In the genomic region with DNA sequence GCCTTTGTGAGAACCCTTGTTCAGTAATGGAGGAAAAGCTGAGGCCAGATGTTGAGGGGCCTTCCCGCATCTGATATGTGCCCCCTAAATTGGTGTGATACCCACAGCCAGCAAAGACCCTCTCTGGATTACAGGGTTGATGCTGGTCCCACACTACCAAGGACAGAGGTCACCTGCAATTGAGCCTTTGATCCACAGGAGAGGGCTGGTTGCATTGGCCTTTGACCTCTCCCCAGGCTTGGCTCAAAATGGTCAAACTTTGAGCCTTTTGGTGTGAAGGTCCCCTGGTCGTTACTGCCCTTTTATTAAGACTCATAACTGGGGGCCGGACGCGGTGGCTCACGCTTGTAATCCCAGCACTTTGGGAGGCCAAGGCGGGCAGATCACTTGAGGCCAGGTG, we compare ENCODE assay signal across 2 cellular contexts.
TF ChIP-seq lines count a peak whose summit lies in the region.

No MANE protein-coding gene starts in this region.

TF ChIP-seq in IMR-90, 13 proteins besides CTCF, POLR2A, EP300 and RAD21:
- TF ChIP-seq SMC3 (IDR thresholded peaks at IDR 0.05; ENCODE audit: low read depth, low read length) (no peak), FOS (IDR thresholded peaks at IDR 0.05; ENCODE audit: low read depth, low read length) (no peak), MAFK (IDR thresholded peaks at IDR 0.05; ENCODE audit: low read depth, low read length) (no peak), MXI1 (IDR thresholded peaks at IDR 0.05; ENCODE audit: borderline replicate concordance, low read depth, low read length) (no peak), NFE2L2 (IDR thresholded peaks at IDR 0.05; ENCODE audit: low read depth, low read length) (no peak), MAZ (IDR thresholded peaks at IDR 0.05; ENCODE audit: borderline replicate concordance, low read depth, low read length) (no peak), RCOR1 (IDR thresholded peaks at IDR 0.05; ENCODE audit: insufficient replicate concordance, low read length) (no peak), CEBPB (IDR thresholded peaks at IDR 0.05; ENCODE audit: low read depth, low read length) (no peak), CHD1 (IDR thresholded peaks at IDR 0.05; ENCODE audit: low read depth, low read length) (no peak), BHLHE40 (IDR thresholded peaks at IDR 0.05; ENCODE audit: low read depth, low read length) (no peak), RFX5 (IDR thresholded peaks at IDR 0.05; ENCODE audit: low read depth, low read length) (no peak)
- TF ChIP-seq, protein P1, sequence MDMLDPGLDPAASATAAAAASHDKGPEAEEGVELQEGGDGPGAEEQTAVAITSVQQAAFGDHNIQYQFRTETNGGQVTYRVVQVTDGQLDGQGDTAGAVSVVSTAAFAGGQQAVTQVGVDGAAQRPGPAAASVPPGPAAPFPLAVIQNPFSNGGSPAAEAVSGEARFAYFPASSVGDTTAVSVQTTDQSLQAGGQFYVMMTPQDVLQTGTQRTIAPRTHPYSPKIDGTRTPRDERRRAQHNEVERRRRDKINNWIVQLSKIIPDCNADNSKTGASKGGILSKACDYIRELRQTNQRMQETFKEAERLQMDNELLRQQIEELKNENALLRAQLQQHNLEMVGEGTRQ (IDR thresholded peaks at IDR 0.05; ENCODE audit: low read depth, low read length) = no peak

TF ChIP-seq in HepG2, 621 proteins besides CTCF, POLR2A, EP300 and RAD21:
- TF ChIP-seq, protein P2, sequence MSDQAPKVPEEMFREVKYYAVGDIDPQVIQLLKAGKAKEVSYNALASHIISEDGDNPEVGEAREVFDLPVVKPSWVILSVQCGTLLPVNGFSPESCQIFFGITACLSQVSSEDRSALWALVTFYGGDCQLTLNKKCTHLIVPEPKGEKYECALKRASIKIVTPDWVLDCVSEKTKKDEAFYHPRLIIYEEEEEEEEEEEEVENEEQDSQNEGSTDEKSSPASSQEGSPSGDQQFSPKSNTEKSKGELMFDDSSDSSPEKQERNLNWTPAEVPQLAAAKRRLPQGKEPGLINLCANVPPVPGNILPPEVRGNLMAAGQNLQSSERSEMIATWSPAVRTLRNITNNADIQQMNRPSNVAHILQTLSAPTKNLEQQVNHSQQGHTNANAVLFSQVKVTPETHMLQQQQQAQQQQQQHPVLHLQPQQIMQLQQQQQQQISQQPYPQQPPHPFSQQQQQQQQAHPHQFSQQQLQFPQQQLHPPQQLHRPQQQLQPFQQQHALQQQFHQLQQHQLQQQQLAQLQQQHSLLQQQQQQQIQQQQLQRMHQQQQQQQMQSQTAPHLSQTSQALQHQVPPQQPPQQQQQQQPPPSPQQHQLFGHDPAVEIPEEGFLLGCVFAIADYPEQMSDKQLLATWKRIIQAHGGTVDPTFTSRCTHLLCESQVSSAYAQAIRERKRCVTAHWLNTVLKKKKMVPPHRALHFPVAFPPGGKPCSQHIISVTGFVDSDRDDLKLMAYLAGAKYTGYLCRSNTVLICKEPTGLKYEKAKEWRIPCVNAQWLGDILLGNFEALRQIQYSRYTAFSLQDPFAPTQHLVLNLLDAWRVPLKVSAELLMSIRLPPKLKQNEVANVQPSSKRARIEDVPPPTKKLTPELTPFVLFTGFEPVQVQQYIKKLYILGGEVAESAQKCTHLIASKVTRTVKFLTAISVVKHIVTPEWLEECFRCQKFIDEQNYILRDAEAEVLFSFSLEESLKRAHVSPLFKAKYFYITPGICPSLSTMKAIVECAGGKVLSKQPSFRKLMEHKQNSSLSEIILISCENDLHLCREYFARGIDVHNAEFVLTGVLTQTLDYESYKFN (CRISPR knock-in tag; conservative IDR thresholded peaks at IDR 0.05) = peak; percentile 32; the same call in 1 of the 2 replicates
- TF ChIP-seq, protein P3, sequence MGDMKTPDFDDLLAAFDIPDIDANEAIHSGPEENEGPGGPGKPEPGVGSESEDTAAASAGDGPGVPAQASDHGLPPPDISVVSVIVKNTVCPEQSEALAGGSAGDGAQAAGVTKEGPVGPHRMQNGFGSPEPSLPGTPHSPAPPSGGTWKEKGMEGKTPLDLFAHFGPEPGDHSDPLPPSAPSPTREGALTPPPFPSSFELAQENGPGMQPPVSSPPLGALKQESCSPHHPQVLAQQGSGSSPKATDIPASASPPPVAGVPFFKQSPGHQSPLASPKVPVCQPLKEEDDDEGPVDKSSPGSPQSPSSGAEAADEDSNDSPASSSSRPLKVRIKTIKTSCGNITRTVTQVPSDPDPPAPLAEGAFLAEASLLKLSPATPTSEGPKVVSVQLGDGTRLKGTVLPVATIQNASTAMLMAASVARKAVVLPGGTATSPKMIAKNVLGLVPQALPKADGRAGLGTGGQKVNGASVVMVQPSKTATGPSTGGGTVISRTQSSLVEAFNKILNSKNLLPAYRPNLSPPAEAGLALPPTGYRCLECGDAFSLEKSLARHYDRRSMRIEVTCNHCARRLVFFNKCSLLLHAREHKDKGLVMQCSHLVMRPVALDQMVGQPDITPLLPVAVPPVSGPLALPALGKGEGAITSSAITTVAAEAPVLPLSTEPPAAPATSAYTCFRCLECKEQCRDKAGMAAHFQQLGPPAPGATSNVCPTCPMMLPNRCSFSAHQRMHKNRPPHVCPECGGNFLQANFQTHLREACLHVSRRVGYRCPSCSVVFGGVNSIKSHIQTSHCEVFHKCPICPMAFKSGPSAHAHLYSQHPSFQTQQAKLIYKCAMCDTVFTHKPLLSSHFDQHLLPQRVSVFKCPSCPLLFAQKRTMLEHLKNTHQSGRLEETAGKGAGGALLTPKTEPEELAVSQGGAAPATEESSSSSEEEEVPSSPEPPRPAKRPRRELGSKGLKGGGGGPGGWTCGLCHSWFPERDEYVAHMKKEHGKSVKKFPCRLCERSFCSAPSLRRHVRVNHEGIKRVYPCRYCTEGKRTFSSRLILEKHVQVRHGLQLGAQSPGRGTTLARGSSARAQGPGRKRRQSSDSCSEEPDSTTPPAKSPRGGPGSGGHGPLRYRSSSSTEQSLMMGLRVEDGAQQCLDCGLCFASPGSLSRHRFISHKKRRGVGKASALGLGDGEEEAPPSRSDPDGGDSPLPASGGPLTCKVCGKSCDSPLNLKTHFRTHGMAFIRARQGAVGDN (CRISPR knock-in tag; IDR thresholded peaks at IDR 0.05) = peak; percentile 15; the same call in 1 of the 2 replicates
- TF ChIP-seq ZNF383 (CRISPR knock-in tag; IDR thresholded peaks at IDR 0.05; ENCODE audit: borderline replicate concordance) = no peak
- TF ChIP-seq PITX1 (CRISPR knock-in tag; IDR thresholded peaks at IDR 0.05) = peak; percentile 33; the same call in 1 of the 2 replicates
- no peak for TF ChIP-seq ETV5 (CRISPR knock-in tag; IDR thresholded peaks at IDR 0.05; ENCODE audit: borderline replicate concordance)
- peak; percentile 33; the same call in 1 of the 2 replicates for TF ChIP-seq ZBTB7B (CRISPR knock-in tag; IDR thresholded peaks at IDR 0.05)
- peak; percentile 54 to 58; a peak in 3 of 4 replicates for TF ChIP-seq NR2F1 (CRISPR knock-in tag; IDR thresholded peaks at IDR 0.05)
- TF ChIP-seq ZNF256 (CRISPR knock-in tag; conservative IDR thresholded peaks at IDR 0.05) = no peak
- TF ChIP-seq MLLT10 (CRISPR knock-in tag; IDR thresholded peaks at IDR 0.05) = no peak
- TF ChIP-seq, protein P4, sequence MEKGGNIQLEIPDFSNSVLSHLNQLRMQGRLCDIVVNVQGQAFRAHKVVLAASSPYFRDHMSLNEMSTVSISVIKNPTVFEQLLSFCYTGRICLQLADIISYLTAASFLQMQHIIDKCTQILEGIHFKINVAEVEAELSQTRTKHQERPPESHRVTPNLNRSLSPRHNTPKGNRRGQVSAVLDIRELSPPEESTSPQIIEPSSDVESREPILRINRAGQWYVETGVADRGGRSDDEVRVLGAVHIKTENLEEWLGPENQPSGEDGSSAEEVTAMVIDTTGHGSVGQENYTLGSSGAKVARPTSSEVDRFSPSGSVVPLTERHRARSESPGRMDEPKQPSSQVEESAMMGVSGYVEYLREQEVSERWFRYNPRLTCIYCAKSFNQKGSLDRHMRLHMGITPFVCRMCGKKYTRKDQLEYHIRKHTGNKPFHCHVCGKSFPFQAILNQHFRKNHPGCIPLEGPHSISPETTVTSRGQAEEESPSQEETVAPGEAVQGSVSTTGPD (CRISPR knock-in tag; IDR thresholded peaks at IDR 0.05) = no peak
- peak; percentile 66; the same call in 1 of the 2 replicates for TF ChIP-seq HNF4G (IDR thresholded peaks at IDR 0.05; ENCODE audit: borderline replicate concordance, low read depth, low read length)
- TF ChIP-seq HNF4G (CRISPR knock-in tag; IDR thresholded peaks at IDR 0.05; ENCODE audit: borderline replicate concordance, low read depth) = 0 out of 2 replicates have a peak, but pooled peaks have one; percentile 19
- no peak for TF ChIP-seq SRSF4 (IDR thresholded peaks at IDR 0.05; ENCODE audit: low read depth, low read length, poor library complexity, severe bottlenecking)
- peak; percentile 79 for TF ChIP-seq NR2F6 (IDR thresholded peaks at IDR 0.05)
- TF ChIP-seq NR2F6 (CRISPR knock-in tag; IDR thresholded peaks at IDR 0.05) = peak; percentile 87
- peak; percentile 38; the same call in 1 of the 2 replicates for TF ChIP-seq KDM5B (CRISPR knock-in tag; IDR thresholded peaks at IDR 0.05; ENCODE audit: borderline replicate concordance)
- TF ChIP-seq RFXANK (CRISPR knock-in tag; IDR thresholded peaks at IDR 0.05) = no peak
- peak; percentile 73; the same call in 1 of the 2 replicates for TF ChIP-seq ESRRA (CRISPR knock-in tag; IDR thresholded peaks at IDR 0.05; ENCODE audit: low read depth)
- no peak for TF ChIP-seq POLR2G (IDR thresholded peaks at IDR 0.05; ENCODE audit: low read depth, low read length)
- 0 out of 2 replicates have a peak, but pooled peaks have one; percentile 7 for TF ChIP-seq RARA (CRISPR knock-in tag; IDR thresholded peaks at IDR 0.05)
- TF ChIP-seq, protein P5, sequence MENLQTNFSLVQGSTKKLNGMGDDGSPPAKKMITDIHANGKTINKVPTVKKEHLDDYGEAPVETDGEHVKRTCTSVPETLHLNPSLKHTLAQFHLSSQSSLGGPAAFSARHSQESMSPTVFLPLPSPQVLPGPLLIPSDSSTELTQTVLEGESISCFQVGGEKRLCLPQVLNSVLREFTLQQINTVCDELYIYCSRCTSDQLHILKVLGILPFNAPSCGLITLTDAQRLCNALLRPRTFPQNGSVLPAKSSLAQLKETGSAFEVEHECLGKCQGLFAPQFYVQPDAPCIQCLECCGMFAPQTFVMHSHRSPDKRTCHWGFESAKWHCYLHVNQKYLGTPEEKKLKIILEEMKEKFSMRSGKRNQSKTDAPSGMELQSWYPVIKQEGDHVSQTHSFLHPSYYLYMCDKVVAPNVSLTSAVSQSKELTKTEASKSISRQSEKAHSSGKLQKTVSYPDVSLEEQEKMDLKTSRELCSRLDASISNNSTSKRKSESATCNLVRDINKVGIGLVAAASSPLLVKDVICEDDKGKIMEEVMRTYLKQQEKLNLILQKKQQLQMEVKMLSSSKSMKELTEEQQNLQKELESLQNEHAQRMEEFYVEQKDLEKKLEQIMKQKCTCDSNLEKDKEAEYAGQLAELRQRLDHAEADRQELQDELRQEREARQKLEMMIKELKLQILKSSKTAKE (CRISPR knock-in tag; IDR thresholded peaks at IDR 0.05; ENCODE audit: borderline replicate concordance) = no peak
- peak; percentile 84 for TF ChIP-seq ZNF672 (CRISPR knock-in tag; IDR thresholded peaks at IDR 0.05)
- TF ChIP-seq, protein P6, sequence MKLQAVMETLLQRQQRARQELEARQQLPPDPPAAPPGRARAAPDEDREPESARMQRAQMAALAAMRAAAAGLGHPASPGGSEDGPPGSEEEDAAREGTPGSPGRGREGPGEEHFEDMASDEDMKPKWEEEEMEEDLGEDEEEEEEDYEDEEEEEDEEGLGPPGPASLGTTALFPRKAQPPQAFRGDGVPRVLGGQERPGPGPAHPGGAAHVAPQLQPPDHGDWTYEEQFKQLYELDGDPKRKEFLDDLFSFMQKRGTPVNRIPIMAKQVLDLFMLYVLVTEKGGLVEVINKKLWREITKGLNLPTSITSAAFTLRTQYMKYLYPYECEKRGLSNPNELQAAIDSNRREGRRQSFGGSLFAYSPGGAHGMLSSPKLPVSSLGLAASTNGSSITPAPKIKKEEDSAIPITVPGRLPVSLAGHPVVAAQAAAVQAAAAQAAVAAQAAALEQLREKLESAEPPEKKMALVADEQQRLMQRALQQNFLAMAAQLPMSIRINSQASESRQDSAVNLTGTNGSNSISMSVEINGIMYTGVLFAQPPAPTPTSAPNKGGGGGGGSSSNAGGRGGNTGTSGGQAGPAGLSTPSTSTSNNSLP (IDR thresholded peaks at IDR 0.05; ENCODE audit: low read depth, low read length) = no peak
- TF ChIP-seq, protein P7, sequence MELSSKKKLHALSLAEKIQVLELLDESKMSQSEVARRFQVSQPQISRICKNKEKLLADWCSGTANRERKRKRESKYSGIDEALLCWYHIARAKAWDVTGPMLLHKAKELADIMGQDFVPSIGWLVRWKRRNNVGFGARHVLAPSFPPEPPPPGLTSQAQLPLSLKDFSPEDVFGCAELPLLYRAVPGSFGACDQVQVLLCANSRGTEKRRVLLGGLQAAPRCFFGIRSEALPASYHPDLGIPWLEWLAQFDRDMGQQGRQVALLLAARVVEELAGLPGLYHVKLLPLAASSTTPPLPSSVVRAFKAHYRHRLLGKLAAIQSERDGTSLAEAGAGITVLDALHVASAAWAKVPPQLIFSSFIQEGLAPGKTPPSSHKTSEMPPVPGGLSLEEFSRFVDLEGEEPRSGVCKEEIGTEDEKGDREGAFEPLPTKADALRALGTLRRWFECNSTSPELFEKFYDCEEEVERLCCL (CRISPR knock-in tag; IDR thresholded peaks at IDR 0.05; ENCODE audit: borderline replicate concordance) = no peak
- no peak for TF ChIP-seq ZNF430 (CRISPR knock-in tag; IDR thresholded peaks at IDR 0.05)
- no peak for TF ChIP-seq RXRB (CRISPR knock-in tag; IDR thresholded peaks at IDR 0.05; ENCODE audit: borderline replicate concordance)
- TF ChIP-seq ZNF335 (CRISPR knock-in tag; IDR thresholded peaks at IDR 0.05) = no peak
- peak; percentile 80 for TF ChIP-seq HNF4A (CRISPR knock-in tag; IDR thresholded peaks at IDR 0.05)
- no peak for TF ChIP-seq NFIB (CRISPR knock-in tag; IDR thresholded peaks at IDR 0.05; ENCODE audit: borderline replicate concordance)
- TF ChIP-seq, protein P8, sequence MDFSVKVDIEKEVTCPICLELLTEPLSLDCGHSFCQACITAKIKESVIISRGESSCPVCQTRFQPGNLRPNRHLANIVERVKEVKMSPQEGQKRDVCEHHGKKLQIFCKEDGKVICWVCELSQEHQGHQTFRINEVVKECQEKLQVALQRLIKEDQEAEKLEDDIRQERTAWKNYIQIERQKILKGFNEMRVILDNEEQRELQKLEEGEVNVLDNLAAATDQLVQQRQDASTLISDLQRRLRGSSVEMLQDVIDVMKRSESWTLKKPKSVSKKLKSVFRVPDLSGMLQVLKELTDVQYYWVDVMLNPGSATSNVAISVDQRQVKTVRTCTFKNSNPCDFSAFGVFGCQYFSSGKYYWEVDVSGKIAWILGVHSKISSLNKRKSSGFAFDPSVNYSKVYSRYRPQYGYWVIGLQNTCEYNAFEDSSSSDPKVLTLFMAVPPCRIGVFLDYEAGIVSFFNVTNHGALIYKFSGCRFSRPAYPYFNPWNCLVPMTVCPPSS (IDR thresholded peaks at IDR 0.05) = no peak
- peak; percentile 57 for TF ChIP-seq SALL1 (CRISPR knock-in tag; IDR thresholded peaks at IDR 0.05)
- TF ChIP-seq BRCA1 (CRISPR knock-in tag; IDR thresholded peaks at IDR 0.05) = no peak
- TF ChIP-seq NR2F2 (IDR thresholded peaks at IDR 0.05; ENCODE audit: borderline replicate concordance, low read depth) = peak; percentile 47; the same call in 1 of the 2 replicates
- no peak for TF ChIP-seq ZNF878 (CRISPR knock-in tag; IDR thresholded peaks at IDR 0.05)
- TF ChIP-seq HOXA3 (CRISPR knock-in tag; IDR thresholded peaks at IDR 0.05) = peak; percentile 12; the same call in 1 of the 2 replicates
- TF ChIP-seq HIVEP1 (CRISPR knock-in tag; IDR thresholded peaks at IDR 0.05) = no peak
- TF ChIP-seq ZMYM2 (CRISPR knock-in tag; IDR thresholded peaks at IDR 0.05) = 0 out of 2 replicates have a peak, but pooled peaks have one; percentile 23
- no peak for TF ChIP-seq ZNF124 (CRISPR knock-in tag; IDR thresholded peaks at IDR 0.05)
- TF ChIP-seq NR2C2 (CRISPR knock-in tag; IDR thresholded peaks at IDR 0.05; ENCODE audit: borderline replicate concordance) = peak; percentile 75
